Comparison of ENCODE assay signal across 8 cellular contexts in the genomic region with DNA sequence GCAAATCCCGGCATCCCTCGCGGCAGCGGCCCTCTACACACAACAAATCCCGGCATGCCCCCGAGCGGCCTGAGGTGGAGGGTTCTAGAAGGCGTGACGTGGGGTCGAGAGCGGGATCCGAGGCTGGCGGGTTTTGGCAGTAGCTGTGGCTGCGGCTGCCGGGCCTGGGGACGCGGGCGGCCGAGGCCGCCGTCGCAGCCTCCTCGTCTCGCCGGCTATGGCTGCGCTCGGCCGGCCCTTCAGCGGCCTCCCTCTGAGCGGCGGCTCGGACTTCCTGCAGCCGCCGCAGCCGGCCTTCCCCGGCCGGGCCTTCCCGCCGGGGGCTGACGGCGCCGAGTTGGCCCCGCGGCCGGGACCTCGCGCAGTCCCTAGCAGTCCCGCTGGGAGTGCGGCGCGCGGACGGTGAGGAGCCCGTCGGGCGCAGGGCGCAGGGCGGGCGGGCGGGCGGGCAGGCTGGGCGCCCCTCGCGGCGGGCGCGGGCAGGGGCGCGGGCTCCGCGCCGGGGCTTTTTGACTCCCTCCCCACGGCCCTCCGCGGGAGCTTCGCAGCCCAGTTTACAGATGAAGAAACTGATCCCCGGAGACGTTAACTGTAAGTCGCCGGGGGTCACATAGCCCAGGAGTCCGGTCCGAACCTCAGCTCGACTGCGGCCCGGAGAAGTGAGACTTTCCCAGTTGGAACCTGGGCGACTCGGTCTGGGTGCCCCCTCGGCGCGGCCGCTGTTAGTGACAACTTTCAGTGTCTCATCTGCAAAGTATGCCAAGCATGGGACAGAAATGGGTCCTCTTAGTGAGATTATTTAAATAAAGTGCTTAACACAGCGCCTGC. TPM values are rescaled to one million over a fixed set of nuclear protein-coding genes. Genes with fewer than 3 reads are reported as not detected.
DNase-seq lines count a peak whose midpoint lies in the region; FAIRE-seq and TF ChIP-seq lines count a peak whose summit lies in the region.

A gene with protein sequence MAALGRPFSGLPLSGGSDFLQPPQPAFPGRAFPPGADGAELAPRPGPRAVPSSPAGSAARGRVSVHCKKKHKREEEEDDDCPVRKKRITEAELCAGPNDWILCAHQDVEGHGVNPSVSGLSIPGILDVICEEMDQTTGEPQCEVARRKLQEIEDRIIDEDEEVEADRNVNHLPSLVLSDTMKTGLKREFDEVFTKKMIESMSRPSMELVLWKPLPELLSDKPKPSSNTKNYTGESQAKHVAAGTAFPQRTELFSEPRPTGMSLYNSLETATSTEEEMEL (plus strand): TSS at position 63 of the 828 bp plus-strand sequence. CDS start 155 bp downstream, at position 218.

- H3K36me3 Mint-ChIP-seq in activated naive CD4-positive, alpha-beta T cell treated with anti-CD3 and anti-CD28 coated beads for 36 hours (ENCODE audit: low read depth): peaks cover 19% of the 10 kb centered on the region

- H3K27ac ChIP-seq in SJSA1 (peak within 1 kb of the TSS; percentile 99), neutrophil (peak within 1 kb of the TSS; percentile 94)

- H3K27me3 ChIP-seq in SJSA1 (replicated peaks) (no peaks in the 10 kb centered on the region), neutrophil (no peaks in the 10 kb centered on the region)

- H3K9me3 ChIP-seq in SJSA1 (replicated peaks) (peaks cover 8% of the 10 kb centered on the region; the same call in 1 of the 2 replicates), neutrophil (no peaks in the 10 kb centered on the region)

- peaks cover 29% of the 10 kb centered on the region for H3K4me1 Mint-ChIP-seq in activated naive CD4-positive, alpha-beta T cell treated with anti-CD3 and anti-CD28 coated beads for 36 hours (ENCODE audit: low read depth)

- TF ChIP-seq CTCF in HFF-Myc (IDR thresholded peaks at IDR 0.05; ENCODE audit: low read depth, low read length, missing control alignments) (no peak), neutrophil (IDR thresholded peaks at IDR 0.05) (peak; percentile 42), subcutaneous adipose tissue (IDR thresholded peaks at IDR 0.05; ENCODE audit: low read depth) (no peak)

- intact Hi-C loops in activated naive CD4-positive, alpha-beta T cell treated with anti-CD3 and anti-CD28 coated beads for 36 hours (cut with micrococcal nuclease): loop anchor here (1.0 to 5.0 kb wide), 6 partner anchors 26 to 299 kb away; a partner anchor contains a TSS

- H3K9me3 Mint-ChIP-seq in activated naive CD4-positive, alpha-beta T cell treated with anti-CD3 and anti-CD28 coated beads for 36 hours: no peaks in the 10 kb centered on the region

- DNase-seq in HFF-Myc (ENCODE audit: extremely low read depth, low read depth): peak; percentile 78
- peak; percentile 92 for DNase-seq in MV-4-11 (lab: John Stamatoyannopoulos, UW)
- peak; percentile 91 to 97 for DNase-seq in SJSA1 (ENCODE audit: low read depth in 1 of 2, low spot score in 2 of 2)
- peak; percentile 97 for DNase-seq in activated naive CD4-positive, alpha-beta T cell treated with anti-CD3 and anti-CD28 coated beads for 36 hours
- DNase-seq in frontal cortex (ENCODE audit: low spot score in 2 of 2): peak; percentile 94 to 96

- CTCF ChIA-PET in activated naive CD4-positive, alpha-beta T cell treated with anti-CD3 and anti-CD28 coated beads for 36 hours (lab: Charles Lee): interaction anchor here (0.6 to 1.5 kb wide), 9 partner anchors 8 to 40 kb away, joined by 3 to 6 read pairs (median 4); no protein-coding TSS in a partner anchor

- no peak for FAIRE-seq in frontal cortex (lab: Jason Lieb, UNC)

- peaks cover 10% of the 10 kb centered on the region for H3K4me1 ChIP-seq in SJSA1 (replicated peaks)
- H3K4me1 ChIP-seq in neutrophil (ENCODE audit: control insufficient read depth in 1 of 2, insufficient read depth in 1 of 2, low read depth in 1 of 2, low read length in 1 of 2): peaks cover 12 to 13% of the 10 kb centered on the region in 2 experiments

- H3K36me3 ChIP-seq in SJSA1 (peaks cover 40% of the 10 kb centered on the region), neutrophil (peaks cover 9% of the 10 kb centered on the region)

- peak within 1 kb of the TSS; percentile 98 for H3K27ac Mint-ChIP-seq in activated naive CD4-positive, alpha-beta T cell treated with anti-CD3 and anti-CD28 coated beads for 36 hours

- H3K4me3 ChIP-seq in GM08714 (ENCODE audit: low read length) (peak within 1 kb of the TSS; percentile 99), HFF-Myc (replicated peaks; ENCODE audit: low read depth, low read length) (peak within 1 kb of the TSS; percentile 78), SJSA1 (peak within 1 kb of the TSS; percentile 96), neutrophil (ENCODE audit: low read depth in 1 of 2, low read length in 1 of 2) (peak within 1 kb of the TSS; percentile 86 to 92)

- H3K4me3 Mint-ChIP-seq in activated naive CD4-positive, alpha-beta T cell treated with anti-CD3 and anti-CD28 coated beads for 36 hours: peak within 1 kb of the TSS; percentile 99

- H3K27me3 Mint-ChIP-seq in activated naive CD4-positive, alpha-beta T cell treated with anti-CD3 and anti-CD28 coated beads for 36 hours (ENCODE audit: low read depth): no peaks in the 10 kb centered on the region

RNA-seq across cellular contexts. Expression of the gene that starts here (rescaled TPM):
- total RNA-seq in SJSA1 (2014; rRNA removed; shearing (Covaris generic)): 56.9 and 60.0 TPM in 2 replicates
- total RNA-seq in activated naive CD4-positive, alpha-beta T cell treated with anti-CD3 and anti-CD28 coated beads for 36 hours: 10 to 100 TPM; 28.2 to 28.6 TPM
- 27.3 TPM for total RNA-seq in frontal cortex
- total RNA-seq in subcutaneous adipose tissue: 10 to 100 TPM; 17.1 to 21.5 (median 18.4) TPM

Comparison
In these comparisons a context has a peak if more than half of its experiments do, and no peak if none do; other contexts are left out.
1. Peak in every context shown above with its lines: DNase-seq, H3K4me3 ChIP-seq and H3K27ac ChIP-seq.